ENCODE assay signal across 7 cellular contexts in the genomic region with DNA sequence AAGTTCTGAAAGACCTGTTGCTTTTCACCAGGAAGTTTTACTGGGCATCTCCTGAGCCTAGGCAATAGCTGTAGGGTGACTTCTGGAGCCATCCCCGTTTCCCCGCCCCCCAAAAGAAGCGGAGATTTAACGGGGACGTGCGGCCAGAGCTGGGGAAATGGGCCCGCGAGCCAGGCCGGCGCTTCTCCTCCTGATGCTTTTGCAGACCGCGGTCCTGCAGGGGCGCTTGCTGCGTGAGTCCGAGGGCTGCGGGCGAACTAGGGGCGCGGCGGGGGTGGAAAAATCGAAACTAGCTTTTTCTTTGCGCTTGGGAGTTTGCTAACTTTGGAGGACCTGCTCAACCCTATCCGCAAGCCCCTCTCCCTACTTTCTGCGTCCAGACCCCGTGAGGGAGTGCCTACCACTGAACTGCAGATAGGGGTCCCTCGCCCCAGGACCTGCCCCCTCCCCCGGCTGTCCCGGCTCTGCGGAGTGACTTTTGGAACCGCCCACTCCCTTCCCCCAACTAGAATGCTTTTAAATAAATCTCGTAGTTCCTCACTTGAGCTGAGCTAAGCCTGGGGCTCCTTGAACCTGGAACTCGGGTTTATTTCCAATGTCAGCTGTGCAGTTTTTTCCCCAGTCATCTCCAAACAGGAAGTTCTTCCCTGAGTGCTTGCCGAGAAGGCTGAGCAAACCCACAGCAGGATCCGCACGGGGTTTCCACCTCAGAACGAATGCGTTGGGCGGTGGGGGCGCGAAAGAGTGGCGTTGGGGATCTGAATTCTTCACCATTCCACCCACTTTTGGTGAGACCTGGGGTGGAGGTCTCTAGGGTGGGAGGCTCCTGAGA. TPM values are rescaled to one million over a fixed set of nuclear protein-coding genes. Genes with fewer than 3 reads are reported as not detected.
A peak's percentile ranks its signal among the peaks of the same experiment; 100 is the strongest.
DNase-seq lines count a peak whose midpoint lies in the region; ATAC-seq and TF ChIP-seq lines count a peak whose summit lies in the region.

A gene with protein sequence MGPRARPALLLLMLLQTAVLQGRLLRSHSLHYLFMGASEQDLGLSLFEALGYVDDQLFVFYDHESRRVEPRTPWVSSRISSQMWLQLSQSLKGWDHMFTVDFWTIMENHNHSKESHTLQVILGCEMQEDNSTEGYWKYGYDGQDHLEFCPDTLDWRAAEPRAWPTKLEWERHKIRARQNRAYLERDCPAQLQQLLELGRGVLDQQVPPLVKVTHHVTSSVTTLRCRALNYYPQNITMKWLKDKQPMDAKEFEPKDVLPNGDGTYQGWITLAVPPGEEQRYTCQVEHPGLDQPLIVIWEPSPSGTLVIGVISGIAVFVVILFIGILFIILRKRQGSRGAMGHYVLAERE (plus strand): TSS at position 146 of the 832 bp plus-strand sequence. CDS start 12 bp downstream, at position 158.

- H2AK5ac ChIP-seq in trophoblast cell (ENCODE audit: low read length) = no peak within 1 kb of the TSS

- H3K4ac ChIP-seq in trophoblast cell (ENCODE audit: low read depth, low read length) = no peak within 1 kb of the TSS

- peak within 1 kb of the TSS; percentile 61 for H3K14ac ChIP-seq in trophoblast cell (ENCODE audit: low read length)

- peaks cover 9% of the 10 kb centered on the region; the same call in 1 of the 2 replicates for H3F3A ChIP-seq in PC-9 (ENCODE audit: insufficient read depth, low read depth)

- H2AFZ ChIP-seq in PC-9 = peak within 1 kb of the TSS; percentile 98
- peak within 1 kb of the TSS; percentile 84 for H2AFZ ChIP-seq in trophoblast cell (ENCODE audit: insufficient read depth, low read length, poor library complexity)

- H3K36me3 ChIP-seq in PC-9 (ENCODE audit: low read depth) (no peaks in the 10 kb centered on the region), trophoblast cell (ENCODE audit: control insufficient read depth in 1 of 2, insufficient read depth in 2 of 2, low read length in 2 of 2) (peaks cover 0 to 2% of the 10 kb centered on the region in 2 experiments)

- peak within 1 kb of the TSS; percentile 82 for H2BK5ac ChIP-seq in trophoblast cell (ENCODE audit: low read depth, low read length, poor library complexity)

- CTCF ChIA-PET in PC-9 (lab: Charles Lee) = interaction anchor here (0.7 to 0.9 kb wide), 2 partner anchors 9 to 445 kb away, joined by 4 to 5 read pairs; no protein-coding TSS in a partner anchor

- peak within 1 kb of the TSS; percentile 37 for H4K12ac ChIP-seq in trophoblast cell (ENCODE audit: low read depth, low read length)

- peak within 1 kb of the TSS; percentile 85 for H4K8ac ChIP-seq in trophoblast cell (ENCODE audit: low read depth, low read length)

- peak within 1 kb of the TSS; percentile 82 for H2BK120ac ChIP-seq in trophoblast cell (ENCODE audit: insufficient read depth, low read length, poor library complexity)

- TSS peak; percentile 75 for BruUV-seq in PC-9 (replicated peaks; lab: Mats Ljungman, UMichigan)

- no peaks in the 10 kb centered on the region for H3K9me2 ChIP-seq in PC-9 (ENCODE audit: insufficient read depth)

- DNase-seq in PC-9 (peak; percentile 56), amniotic stem cell (lab: John Stamatoyannopoulos, UW) (peak; percentile 22), left ventricle myocardium superior (peak; percentile 78), trophoblast cell (peak in 1 of 2 donors; percentile 59), NCI-H187 (lab: John Stamatoyannopoulos, UW) (no peak)

- peak within 1 kb of the TSS; percentile 54 for H3K18ac ChIP-seq in trophoblast cell (ENCODE audit: low read length)

- H3K9me3 ChIP-seq in PC-9 (ENCODE audit: insufficient read depth, low read depth) = no peaks in the 10 kb centered on the region
- H3K9me3 ChIP-seq in trophoblast cell (ENCODE audit: insufficient read depth, low read depth, low read length) = no peaks in the 10 kb centered on the region

- no peak for TF ChIP-seq CTCF in PC-9 (conservative IDR thresholded peaks at IDR 0.05)

- intact Hi-C loops in PC-9 (cut with micrococcal nuclease; ENCODE audit: unreplicated experiment) = loop anchor here (1.0 kb wide), 2 partner anchors 10 to 20 kb away; no protein-coding TSS in a partner anchor
- intact Hi-C loops in left ventricle myocardium superior (cut with micrococcal nuclease) = no loop called here

- H4K20me1 ChIP-seq in PC-9 (ENCODE audit: insufficient read depth) = no peaks in the 10 kb centered on the region

- TF ChIP-seq POLR2A in GM19099 (IDR thresholded peaks at IDR 0.05; ENCODE audit: extremely low read depth, insufficient read length, low read depth) = peak; percentile 34

- WGBS in trophoblast cell (ENCODE audit: extremely low coverage, insufficient coverage, insufficient read length) = no CpG with 5 or more reads among the region's 41 CpGs

- H3K9ac ChIP-seq in trophoblast cell (ENCODE audit: low read length) = peak within 1 kb of the TSS; percentile 71

- H3K4me3 ChIP-seq in PC-9 (peak within 1 kb of the TSS; percentile 78), trophoblast cell (ENCODE audit: low read depth, low read length) (peak within 1 kb of the TSS; percentile 74)

- POLR2A ChIA-PET in PC-9 (lab: Charles Lee; ENCODE audit: unreplicated experiment) = interaction anchor here (0.5 to 1.7 kb wide), 10 partner anchors 9 to 1058 kb away, joined by 3 to 11 read pairs (median 4); a partner anchor contains a TSS

- H3K23ac ChIP-seq in trophoblast cell (ENCODE audit: low read length) = no peak within 1 kb of the TSS

- H3K4me1 ChIP-seq in PC-9 (replicated peaks; ENCODE audit: insufficient read depth) (peaks cover 27% of the 10 kb centered on the region), trophoblast cell (ENCODE audit: control insufficient read depth in 1 of 2, insufficient read depth in 2 of 2, low read length in 2 of 2) (peaks cover 5 to 8% of the 10 kb centered on the region in 2 experiments)

- H3K27me3 ChIP-seq in PC-9 (ENCODE audit: insufficient read depth, low read depth) (no peaks in the 10 kb centered on the region), trophoblast cell (ENCODE audit: insufficient read depth, low read length) (no peaks in the 10 kb centered on the region)

- H2BK12ac ChIP-seq in trophoblast cell (ENCODE audit: low read length) = peak within 1 kb of the TSS; percentile 5

- H3K79me2 ChIP-seq in PC-9 (ENCODE audit: low read depth) = peaks cover 25% of the 10 kb centered on the region
- peaks cover 2% of the 10 kb centered on the region for H3K79me2 ChIP-seq in trophoblast cell (ENCODE audit: control insufficient read depth, insufficient read depth, low read length, poor library complexity)

- peak within 1 kb of the TSS; percentile 59 for H4K91ac ChIP-seq in trophoblast cell (ENCODE audit: low read depth, low read length)

- H3K4me2 ChIP-seq in PC-9 (peak within 1 kb of the TSS; percentile 84), trophoblast cell (ENCODE audit: low read length) (peak within 1 kb of the TSS; percentile 94)

- peak within 1 kb of the TSS; percentile 72 for H3K27ac ChIP-seq in PC-9
- peak within 1 kb of the TSS; percentile 13 for H3K27ac ChIP-seq in trophoblast cell (ENCODE audit: low read depth, low read length)

- peak; percentile 78 for ATAC-seq in left ventricle myocardium superior
- ATAC-seq in HG03378 (IDR thresholded peaks at IDR 0.05; ENCODE audit: unreplicated experiment) = no peak

- peaks cover 9% of the 10 kb centered on the region for H3K79me1 ChIP-seq in trophoblast cell (ENCODE audit: low read length)

RNA-seq across cellular contexts. Expression of the gene that starts here (rescaled TPM):
- total RNA-seq in PC-9 (2021) (33.3 and 46.0 TPM in 2 replicates), left ventricle myocardium superior (4.5 TPM)
- polyA plus RNA-seq in trophoblast cell (2013) = 1.7 and 1.8 TPM in 2 replicates

Comparison
In these comparisons a context has a peak if more than half of its experiments do, and no peak if none do; other contexts are left out.
1. DNase-seq: peak in PC-9 (2 of 2), amniotic stem cell (single experiment) and left ventricle myocardium superior (single experiment); none in NCI-H187 (0 of 2).